In genomic region chr3:189049458-189050231, GRCh38 we compare ENCODE assay signal across 11 cellular contexts.
DNase-seq lines count a peak whose midpoint lies in the region; ATAC-seq and TF ChIP-seq lines count a peak whose summit lies in the region.
"Had no signal": no experiment of that assay in that cellular context is flagged by ENCODE, and none has a peak within 500 bp of the region (broad histone marks: within the 10 kb centered on the region; RNA-seq: fewer than 3 reads in every experiment).

No MANE protein-coding gene starts in this region.

- H3K4me1 Mint-ChIP-seq in T-helper 1 cell treated with Interleukin-12 subunit alpha and Interleukin-12 subunit beta and Interleukin-4 antibody, amounts not matched to agents 30 μg/mL and 1 μg/mL, for 36 hours (ENCODE audit: low read depth): peaks cover 44% of the 10 kb centered on the region

- peaks cover 36% of the 10 kb centered on the region for H3K9me3 Mint-ChIP-seq in T-helper 1 cell treated with Interleukin-12 subunit alpha and Interleukin-12 subunit beta and Interleukin-4 antibody, amounts not matched to agents 30 μg/mL and 1 μg/mL, for 36 hours

- ATAC-seq in HG03039 (IDR thresholded peaks at IDR 0.05; ENCODE audit: unreplicated experiment): no peak

- H3K27me3 Mint-ChIP-seq in T-helper 1 cell treated with Interleukin-12 subunit alpha and Interleukin-12 subunit beta and Interleukin-4 antibody, amounts not matched to agents 30 μg/mL and 1 μg/mL, for 36 hours (ENCODE audit: low read depth): peaks cover 6% of the 10 kb centered on the region

- DNase-seq in ACHN (peak; percentile 2), GM10248 (ENCODE audit: extremely low spot score) (no peak), dermis blood vessel endothelial cell (peak; percentile 11), D341Med (ENCODE audit: low spot score) (no peak), NCI-H1694 (lab: John Stamatoyannopoulos, UW) (no peak), NCI-H1105 (lab: John Stamatoyannopoulos, UW) (no peak)
- DNase-seq: activated gamma-delta T cell treated with Interleukin-2 at 50 U/mL for 16 hours, kidney glomerular epithelial cell, SJCRH30 had no signal

- in situ Hi-C loops in ACHN (cut with HindIII; ENCODE audit: low pct_ligation_motif_present, low pct_unique_long_range_greater_than_20kb, low sequenced_read_pairs): no loop called here

- peak; percentile 9 for TF ChIP-seq CTCF in GM10248 (IDR thresholded peaks at IDR 0.05; ENCODE audit: control extremely low read depth, extremely low read depth, low read depth, missing control alignments)

- CTCF ChIA-PET in GM10248 (lab: Yijun Ruan, JAX): interaction anchor here (1.0 to 3.6 kb wide), 4 partner anchors 10 to 1310 kb away, joined by 3 to 16 read pairs (median 3); no protein-coding TSS in a partner anchor

- peak overlapping the region; percentile 91 for H3K27ac Mint-ChIP-seq in T-helper 1 cell treated with Interleukin-12 subunit alpha and Interleukin-12 subunit beta and Interleukin-4 antibody, amounts not matched to agents 30 μg/mL and 1 μg/mL, for 36 hours

- H3K36me3 Mint-ChIP-seq in T-helper 1 cell treated with Interleukin-12 subunit alpha and Interleukin-12 subunit beta and Interleukin-4 antibody, amounts not matched to agents 30 μg/mL and 1 μg/mL, for 36 hours (ENCODE audit: low read depth): peaks cover 28% of the 10 kb centered on the region

- POLR2A ChIA-PET in GM10248 (lab: Yijun Ruan, JAX): no interaction called here

- H3K4me3 Mint-ChIP-seq in T-helper 1 cell treated with Interleukin-12 subunit alpha and Interleukin-12 subunit beta and Interleukin-4 antibody, amounts not matched to agents 30 μg/mL and 1 μg/mL, for 36 hours: peak overlapping the region; percentile 72

Comparison
In these comparisons a context has a peak if more than half of its experiments do, and no peak if none do; other contexts are left out.
1. DNase-seq: peak in ACHN (single experiment) and dermis blood vessel endothelial cell (single experiment); none in GM10248 (single experiment), D341Med (single experiment), NCI-H1694 (single experiment) and NCI-H1105 (single experiment).